Comparison of ENCODE assay signal across 25 cellular contexts in the genomic region with DNA sequence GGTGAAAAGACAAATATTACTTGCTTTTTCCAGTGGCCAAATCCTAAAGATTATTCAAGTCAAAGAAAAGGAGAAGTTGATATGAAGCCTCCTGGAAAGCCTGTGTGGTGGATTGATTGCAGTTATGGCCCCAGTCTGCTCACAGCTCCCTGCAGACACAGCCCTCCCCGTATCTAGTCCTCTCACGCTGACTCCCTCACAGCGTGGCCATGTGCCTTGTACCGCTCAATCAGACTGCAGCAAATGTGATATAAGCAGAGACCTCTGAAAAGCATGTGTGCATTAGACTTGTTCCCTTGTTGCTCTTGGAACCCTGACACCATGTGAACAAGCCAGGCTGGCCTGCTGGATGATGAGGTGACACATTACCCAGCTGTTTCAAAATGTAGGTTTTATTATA.
"Had no signal": no experiment of that assay in that cellular context is flagged by ENCODE, and none has a peak within 500 bp of the region (broad histone marks: within the 10 kb centered on the region; RNA-seq: fewer than 3 reads in every experiment).

No MANE protein-coding gene starts in this region.

- ATAC-seq: activated CD8-positive, alpha-beta T cell treated with anti-CD3 and anti-CD28 coated beads, Interleukin-2, amount 10 ng/mL, durations not matched to agents 7 days and 5 days; activated naive CD4-positive, alpha-beta T cell treated with anti-CD3 and anti-CD28 coated beads, Interleukin-2, amount 50 U/mL, for 72 hours had no signal

- H3K9me3 ChIP-seq: MG63, SJCRH30 had no signal

- H3K9me3 Mint-ChIP-seq: activated CD4-positive, alpha-beta T cell treated with anti-CD3 and anti-CD28 coated beads, Interleukin-2, amount 10 ng/mL, durations not matched to agents 24 days and 14 days had no signal

- H3K36me3 Mint-ChIP-seq: activated naive CD4-positive, alpha-beta T cell treated with anti-CD3 and anti-CD28 coated beads, Interleukin-2, amount 50 U/mL, for 72 hours; brain had no signal

- DNase-seq: activated CD4-positive, alpha-beta T cell treated with anti-CD3 and anti-CD28 coated beads, Interleukin-2, amount 10 ng/mL, durations not matched to agents 24 days and 14 days; activated CD4-positive, alpha-beta T cell treated with anti-CD3 and anti-CD28 coated beads, Interleukin-2, amount 50 U/mL, for 4 hours; activated CD8-positive, alpha-beta T cell treated with anti-CD3 and anti-CD28 coated beads, Interleukin-2, amount 10 ng/mL, durations not matched to agents 7 days and 5 days; activated gamma-delta T cell treated with Interleukin-2 at 50 U/mL for 16 hours; activated naive CD4-positive, alpha-beta T cell treated with anti-CD3 and anti-CD28 coated beads for 36 hours; activated T-cell treated with anti-CD3 and anti-CD28 coated beads, Interleukin-2, amount 50 U/mL, for 24 hours; caudate nucleus; cerebellar nuclear complex; Karpas-422; KBM-7; MG63; NCI-H1092; NCI-H1436 treated with DMSO at 0.1 percent for 48 hours; NCI-H1694 treated with DMSO at 0.1 percent for 48 hours; NCI-H2029; NCI-H345; NCI-H524 treated with DMSO at 0.1 percent for 48 hours; NK-92 treated with Interleukin-12 subunit alpha and Interleukin-12 subunit beta, amount 100 ng/mL, for 24 hours; SHP77; SJCRH30; T1000; WERI-Rb-1 had no signal

- H3K4me1 Mint-ChIP-seq: activated CD4-positive, alpha-beta T cell treated with anti-CD3 and anti-CD28 coated beads, Interleukin-2, amount 10 ng/mL, durations not matched to agents 24 days and 14 days had no signal

- H3K27me3 Mint-ChIP-seq: activated CD4-positive, alpha-beta T cell treated with anti-CD3 and anti-CD28 coated beads, Interleukin-2, amount 10 ng/mL, durations not matched to agents 24 days and 14 days; activated T-cell treated with anti-CD3 and anti-CD28 coated beads, Interleukin-2, amount 50 U/mL, for 24 hours had no signal

- H3K4me3 Mint-ChIP-seq: activated CD4-positive, alpha-beta T cell treated with anti-CD3 and anti-CD28 coated beads, Interleukin-2, amount 10 ng/mL, durations not matched to agents 24 days and 14 days; activated CD8-positive, alpha-beta T cell treated with anti-CD3 and anti-CD28 coated beads, Interleukin-2, amount 10 ng/mL, durations not matched to agents 7 days and 5 days; activated naive CD4-positive, alpha-beta T cell treated with anti-CD3 and anti-CD28 coated beads for 36 hours; activated T-cell treated with anti-CD3 and anti-CD28 coated beads, Interleukin-2, amount 50 U/mL, for 24 hours; brain had no signal

- H3K4me3 ChIP-seq: MG63, SJCRH30, SK-N-MC had no signal

- H3K36me3 ChIP-seq: MG63, SJCRH30, WERI-Rb-1 had no signal

- H3K27ac ChIP-seq: SJCRH30, SK-N-MC, WERI-Rb-1 had no signal

- H3K27me3 ChIP-seq: MG63, SJCRH30 had no signal

- H3K27ac Mint-ChIP-seq: activated CD4-positive, alpha-beta T cell treated with anti-CD3 and anti-CD28 coated beads, Interleukin-2, amount 10 ng/mL, durations not matched to agents 24 days and 14 days; activated CD8-positive, alpha-beta T cell treated with anti-CD3 and anti-CD28 coated beads, Interleukin-2, amount 10 ng/mL, durations not matched to agents 7 days and 5 days; activated naive CD4-positive, alpha-beta T cell treated with anti-CD3 and anti-CD28 coated beads for 36 hours; activated naive CD4-positive, alpha-beta T cell treated with anti-CD3 and anti-CD28 coated beads, Interleukin-2, amount 50 U/mL, for 72 hours; activated T-cell treated with anti-CD3 and anti-CD28 coated beads, Interleukin-2, amount 50 U/mL, for 24 hours; brain had no signal

- H3K4me1 ChIP-seq: SJCRH30 had no signal
